1 cellular context compared by ENCODE assay signal in genomic region chr7:101179117-101179779, GRCh38.
TF ChIP-seq lines count a peak whose summit lies in the region.

No MANE protein-coding gene starts in this region.

TF ChIP-seq in K562, 482 proteins besides CTCF, POLR2A, EP300 and RAD21 (continued from another document):
- TF ChIP-seq, protein P1, sequence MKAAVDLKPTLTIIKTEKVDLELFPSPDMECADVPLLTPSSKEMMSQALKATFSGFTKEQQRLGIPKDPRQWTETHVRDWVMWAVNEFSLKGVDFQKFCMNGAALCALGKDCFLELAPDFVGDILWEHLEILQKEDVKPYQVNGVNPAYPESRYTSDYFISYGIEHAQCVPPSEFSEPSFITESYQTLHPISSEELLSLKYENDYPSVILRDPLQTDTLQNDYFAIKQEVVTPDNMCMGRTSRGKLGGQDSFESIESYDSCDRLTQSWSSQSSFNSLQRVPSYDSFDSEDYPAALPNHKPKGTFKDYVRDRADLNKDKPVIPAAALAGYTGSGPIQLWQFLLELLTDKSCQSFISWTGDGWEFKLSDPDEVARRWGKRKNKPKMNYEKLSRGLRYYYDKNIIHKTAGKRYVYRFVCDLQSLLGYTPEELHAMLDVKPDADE (conservative IDR thresholded peaks at IDR 0.05; ENCODE audit: control insufficient read depth, low read depth, low read length) = no peak
- TF ChIP-seq, protein P2, sequence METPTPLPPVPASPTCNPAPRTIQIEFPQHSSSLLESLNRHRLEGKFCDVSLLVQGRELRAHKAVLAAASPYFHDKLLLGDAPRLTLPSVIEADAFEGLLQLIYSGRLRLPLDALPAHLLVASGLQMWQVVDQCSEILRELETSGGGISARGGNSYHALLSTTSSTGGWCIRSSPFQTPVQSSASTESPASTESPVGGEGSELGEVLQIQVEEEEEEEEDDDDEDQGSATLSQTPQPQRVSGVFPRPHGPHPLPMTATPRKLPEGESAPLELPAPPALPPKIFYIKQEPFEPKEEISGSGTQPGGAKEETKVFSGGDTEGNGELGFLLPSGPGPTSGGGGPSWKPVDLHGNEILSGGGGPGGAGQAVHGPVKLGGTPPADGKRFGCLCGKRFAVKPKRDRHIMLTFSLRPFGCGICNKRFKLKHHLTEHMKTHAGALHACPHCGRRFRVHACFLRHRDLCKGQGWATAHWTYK (CRISPR knock-in tag; IDR thresholded peaks at IDR 0.05) = no peak
